In genomic region chr12:121769297-121769830, GRCh38 we compare ENCODE assay signal across 18 cellular contexts.
"Had no signal": no experiment of that assay in that cellular context is flagged by ENCODE, and none has a peak within 500 bp of the region (broad histone marks: within the 10 kb centered on the region; RNA-seq: fewer than 3 reads in every experiment).

No MANE protein-coding gene starts in this region.

- DNase-seq: activated CD4-positive, alpha-beta T cell treated with anti-CD3 and anti-CD28 coated beads for 4 hours; activated CD8-positive, alpha-beta memory T cell treated with anti-CD3 and anti-CD28 coated beads, Interleukin-2, amount 50 U/mL, for 4 hours; activated naive CD4-positive, alpha-beta T cell treated with anti-CD3 and anti-CD28 coated beads for 36 hours; activated T-cell treated with anti-CD3 and anti-CD28 coated beads, Interleukin-2, amount 50 U/mL, for 4 hours; body of pancreas; central memory CD4-positive, alpha-beta T cell; colonic mucosa; foreskin melanocyte; naive thymus-derived CD4-positive, alpha-beta T cell; spleen; stimulated activated CD4-positive, alpha-beta T cell treated with anti-CD3 and anti-CD28 coated beads, Interleukin-4, amount 100 ng/mL, for 4 hours; stimulated activated naive B cell treated with anti-CD40 and anti-IgM and Interleukin-4, amounts not matched to agents 10 μg/mL and 1 μg/mL and 100 μg/mL, for 72 hours; SW 1271; thyroid gland; uterus had no signal

- H3K27me3 ChIP-seq: body of pancreas, colonic mucosa, spleen, thyroid gland, uterus had no signal

- ATAC-seq: activated T-cell treated with anti-CD3 and anti-CD28 coated beads, Interleukin-2, amount 50 U/mL, for 4 hours; body of pancreas; naive thymus-derived CD4-positive, alpha-beta T cell; stimulated activated naive B cell treated with anti-CD40 and anti-IgM and Interleukin-4, amounts not matched to agents 10 μg/mL and 1 μg/mL and 100 μg/mL, for 72 hours had no signal

- H2AFZ ChIP-seq: parathyroid adenoma had no signal

- H3K9ac ChIP-seq: parathyroid adenoma had no signal

- H3K27me3 Mint-ChIP-seq: memory B cell; naive thymus-derived CD4-positive, alpha-beta T cell; stimulated activated naive B cell treated with anti-CD40 and anti-IgM and Interleukin-4, amounts not matched to agents 10 μg/mL and 1 μg/mL and 100 μg/mL, for 72 hours had no signal

- H3K36me3 Mint-ChIP-seq: memory B cell; naive thymus-derived CD4-positive, alpha-beta T cell had no signal

- H3K36me3 ChIP-seq: colonic mucosa, spleen, thyroid gland, uterus had no signal

- FAIRE-seq: endometrium had no signal

- H3K27ac ChIP-seq: body of pancreas, colonic mucosa, parathyroid adenoma, spleen had no signal

- H3K4me1 ChIP-seq: parathyroid adenoma had no signal

- H3K27ac Mint-ChIP-seq: activated naive CD4-positive, alpha-beta T cell treated with anti-CD3 and anti-CD28 coated beads for 36 hours; memory B cell; stimulated activated naive B cell treated with anti-CD40 and anti-IgM and Interleukin-4, amounts not matched to agents 10 μg/mL and 1 μg/mL and 100 μg/mL, for 72 hours had no signal

- H3K9me3 Mint-ChIP-seq: activated naive CD4-positive, alpha-beta T cell treated with anti-CD3 and anti-CD28 coated beads for 36 hours; activated T-cell treated with anti-CD3 and anti-CD28 coated beads, Interleukin-2, amount 50 U/mL, for 4 hours; memory B cell; naive thymus-derived CD4-positive, alpha-beta T cell; stimulated activated naive B cell treated with anti-CD40 and anti-IgM and Interleukin-4, amounts not matched to agents 10 μg/mL and 1 μg/mL and 100 μg/mL, for 72 hours had no signal

- H3K4me3 ChIP-seq: body of pancreas, colonic mucosa, spleen, thyroid gland, uterus had no signal

- H3K79me2 ChIP-seq: parathyroid adenoma had no signal

- H3K9me3 ChIP-seq: body of pancreas, colonic mucosa, spleen, thyroid gland, uterus had no signal

- H3K4me3 Mint-ChIP-seq: activated naive CD4-positive, alpha-beta T cell treated with anti-CD3 and anti-CD28 coated beads for 36 hours; activated T-cell treated with anti-CD3 and anti-CD28 coated beads, Interleukin-2, amount 50 U/mL, for 4 hours; memory B cell; naive thymus-derived CD4-positive, alpha-beta T cell; stimulated activated naive B cell treated with anti-CD40 and anti-IgM and Interleukin-4, amounts not matched to agents 10 μg/mL and 1 μg/mL and 100 μg/mL, for 72 hours had no signal
